Comparison of ENCODE assay signal across 15 cellular contexts in genomic region chr13:96082640-96083039, GRCh38. TPM values are rescaled to one million over a fixed set of nuclear protein-coding genes. Genes with fewer than 3 reads are reported as not detected.
"Had no signal": no experiment of that assay in that cellular context is flagged by ENCODE, and none has a peak within 500 bp of the region (broad histone marks: within the 10 kb centered on the region; RNA-seq: fewer than 3 reads in every experiment).

No MANE protein-coding gene starts in this region.

- H3K27ac ChIP-seq: cardiac muscle cell, gastroesophageal sphincter, heart left ventricle, tibial nerve had no signal

- DNase-seq: activated CD4-positive, alpha-beta memory T cell treated with anti-CD3 and anti-CD28 coated beads, Interleukin-2, amount 10 ng/mL, durations not matched to agents 7 days and 5 days; activated CD4-positive, alpha-beta T cell treated with anti-CD3 and anti-CD28 coated beads for 48 hours; activated CD4-positive, CD25-positive, alpha-beta regulatory T cell; activated CD8-positive, alpha-beta memory T cell treated with anti-CD3 and anti-CD28 coated beads, Interleukin-2, amount 10 ng/mL, durations not matched to agents 7 days and 5 days; dermis blood vessel endothelial cell; effector memory CD4-positive, alpha-beta T cell; heart left ventricle; kidney; left ventricle myocardium superior; occipital lobe; posterior cingulate gyrus had no signal

- H3K4me1 ChIP-seq: gastroesophageal sphincter, heart left ventricle, tibial nerve had no signal

- H3K9me3 ChIP-seq: gastroesophageal sphincter, heart left ventricle, tibial nerve had no signal

- ATAC-seq: activated CD8-positive, alpha-beta memory T cell treated with anti-CD3 and anti-CD28 coated beads, Interleukin-2, amount 10 ng/mL, durations not matched to agents 7 days and 5 days; gastroesophageal sphincter; heart left ventricle; left ventricle myocardium superior had no signal

- H3K4me3 ChIP-seq: cardiac muscle cell, gastroesophageal sphincter, heart left ventricle, tibial nerve had no signal

- H3K36me3 ChIP-seq: cardiac muscle cell, gastroesophageal sphincter, heart left ventricle, tibial nerve had no signal

RNA-seq across cellular contexts. Expression of gene HS6ST3, which starts 7.3 kb away (rescaled TPM):
- total RNA-seq: activated CD4-positive, alpha-beta memory T cell treated with anti-CD3 and anti-CD28 coated beads, Interleukin-2, amount 10 ng/mL, durations not matched to agents 7 days and 5 days; activated CD8-positive, alpha-beta memory T cell treated with anti-CD3 and anti-CD28 coated beads, Interleukin-2, amount 10 ng/mL, durations not matched to agents 7 days and 5 days; dermis blood vessel endothelial cell; fibroblast of lung had no signal
- polyA plus RNA-seq: fibroblast of lung had no signal

RNA-seq across cellular contexts. Expression of gene UGGT2, which starts 29.4 kb away (rescaled TPM):
- total RNA-seq: activated CD4-positive, alpha-beta memory T cell treated with anti-CD3 and anti-CD28 coated beads, Interleukin-2, amount 10 ng/mL, durations not matched to agents 7 days and 5 days had no signal
